ENCODE assay signal across 8 cellular contexts in the genomic region with DNA sequence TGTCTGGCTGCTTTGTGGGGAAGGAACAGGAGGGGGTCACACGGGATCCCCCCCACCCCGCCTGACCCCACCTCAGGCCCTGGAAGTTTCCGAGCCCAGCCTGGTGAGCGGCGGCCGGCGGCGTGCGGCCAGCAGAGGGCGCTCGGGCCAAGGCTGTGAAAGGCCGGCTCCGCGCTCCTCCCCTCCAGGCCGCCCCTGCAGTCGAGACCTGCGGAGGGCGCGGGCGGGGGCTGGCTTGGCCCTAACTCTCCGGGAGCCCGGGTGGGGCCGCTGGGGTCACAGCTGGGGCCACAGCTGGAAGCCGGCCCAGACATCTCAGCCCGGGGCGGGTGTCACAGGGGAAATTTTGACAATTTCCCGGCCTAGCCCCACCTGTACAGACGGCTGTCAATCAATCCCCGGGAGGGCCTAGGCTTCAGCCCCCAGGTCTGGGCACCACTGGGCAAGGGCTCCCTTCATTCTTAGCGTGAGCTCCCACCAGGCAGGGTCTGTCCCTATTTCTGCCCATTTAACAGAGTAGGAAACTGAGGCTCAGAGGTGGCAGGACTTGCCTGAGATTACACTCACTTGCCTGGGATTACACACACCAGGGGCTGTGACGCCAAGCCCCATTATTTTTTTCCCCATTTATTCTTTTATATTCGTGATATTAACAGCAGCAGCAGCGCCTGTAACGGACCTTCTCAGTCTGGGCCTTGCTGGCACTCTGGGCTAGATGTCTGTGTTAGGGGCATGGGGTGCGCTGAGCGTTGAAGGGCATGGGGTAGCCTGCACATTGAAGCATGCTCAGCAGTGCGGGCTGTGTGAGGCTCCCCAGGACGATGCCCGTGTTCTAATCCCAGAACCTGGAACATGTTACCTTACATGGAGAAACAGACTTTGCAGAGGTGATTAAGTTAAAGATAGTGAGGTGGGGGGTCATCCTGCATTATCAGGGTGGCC. TPM values are rescaled to one million over a fixed set of nuclear protein-coding genes. Genes with fewer than 3 reads are reported as not detected.
A peak's percentile ranks its signal among the peaks of the same experiment; 100 is the strongest.
DNase-seq lines count a peak whose midpoint lies in the region; ATAC-seq and TF ChIP-seq lines count a peak whose summit lies in the region.

No MANE protein-coding gene starts in this region.

- H3K27ac ChIP-seq in HUES64 (ENCODE audit: low read depth, low read length) (no peak overlapping the region), SU-DHL-6 (ENCODE audit: low read depth, low read length) (no peak overlapping the region), heart right ventricle (no peak overlapping the region)

- H3K27ac Mint-ChIP-seq in activated naive CD8-positive, alpha-beta T cell treated with anti-CD3 and anti-CD28 coated beads, Interleukin-2, amount 10 ng/mL, durations not matched to agents 7 days and 5 days = no peak overlapping the region

- H3K9ac ChIP-seq in HUES64 (ENCODE audit: low read depth, low read length) (no peak overlapping the region), SU-DHL-6 (ENCODE audit: low read length) (no peak overlapping the region)

- 24% methylated on average over 39 of the region's 39 CpGs for WGBS in HUES64
- WGBS in heart right ventricle, 2 donors = 20 to 21% methylated on average over 38 to 39 of the region's 39 CpGs

- no peaks in the 10 kb centered on the region for H3K27me3 ChIP-seq in HUES64 (ENCODE audit: insufficient read depth, low read length)
- no peaks in the 10 kb centered on the region for H3K27me3 ChIP-seq in SU-DHL-6 (ENCODE audit: low read length)
- peaks cover 0 to 28% (median 4%) of the 10 kb centered on the region in 7 donors for H3K27me3 ChIP-seq in heart right ventricle

- peaks cover 6% of the 10 kb centered on the region for H3K4me1 Mint-ChIP-seq in activated naive CD8-positive, alpha-beta T cell treated with anti-CD3 and anti-CD28 coated beads, Interleukin-2, amount 10 ng/mL, durations not matched to agents 7 days and 5 days

- intact Hi-C loops in heart right ventricle (cut with DNase I) (loop anchor here (1.0 to 10.0 kb wide), 10 partner anchors 55 to 615 kb away; no protein-coding TSS in a partner anchor), sciatic nerve (cut with DNase I) (loop anchor here (1.0 to 10.0 kb wide), 2 partner anchors 202 to 613 kb away; a partner anchor contains a TSS)

- no peaks in the 10 kb centered on the region for H3K36me3 Mint-ChIP-seq in activated naive CD8-positive, alpha-beta T cell treated with anti-CD3 and anti-CD28 coated beads, Interleukin-2, amount 10 ng/mL, durations not matched to agents 7 days and 5 days

- peak; percentile 5 to 64 for DNase-seq in NCI-H446 (lab: John Stamatoyannopoulos, UW)
- DNase-seq in NCI-H446 treated with DMSO at 0.1 percent for 48 hours (lab: John Stamatoyannopoulos, UW) = no peak
- DNase-seq in activated naive CD8-positive, alpha-beta T cell treated with anti-CD3 and anti-CD28 coated beads, Interleukin-2, amount 10 ng/mL, durations not matched to agents 7 days and 5 days = peak; percentile 90
- peak; percentile 60 to 76 for DNase-seq in heart right ventricle
- DNase-seq in sciatic nerve (ENCODE audit: low spot score) = peak; percentile 86
- DNase-seq in GF-D8 (lab: John Stamatoyannopoulos, UW) = no peak

- H3K9me3 Mint-ChIP-seq in activated naive CD8-positive, alpha-beta T cell treated with anti-CD3 and anti-CD28 coated beads, Interleukin-2, amount 10 ng/mL, durations not matched to agents 7 days and 5 days = no peaks in the 10 kb centered on the region

- no peaks in the 10 kb centered on the region for H3K9me3 ChIP-seq in HUES64 (ENCODE audit: insufficient read depth, low read depth, low read length)
- no peaks in the 10 kb centered on the region for H3K9me3 ChIP-seq in SU-DHL-6 (ENCODE audit: insufficient read depth, low read length)
- H3K9me3 ChIP-seq in heart right ventricle = no peaks in the 10 kb centered on the region

- H3K4me1 ChIP-seq in HUES64 (ENCODE audit: insufficient read depth, low read length) (no peaks in the 10 kb centered on the region), heart right ventricle (peaks cover 0 to 14% (median 7%) of the 10 kb centered on the region in 9 donors)

- H3F3A ChIP-seq in SU-DHL-6 (ENCODE audit: insufficient read depth) = no peaks in the 10 kb centered on the region

- peak; percentile 86 for ATAC-seq in activated naive CD8-positive, alpha-beta T cell treated with anti-CD3 and anti-CD28 coated beads, Interleukin-2, amount 10 ng/mL, durations not matched to agents 7 days and 5 days (ENCODE audit: low read depth)
- ATAC-seq in heart right ventricle (peak; percentile 81 to 92 (median 84)), sciatic nerve (peak; percentile 78)

- no peak overlapping the region for H3K4me3 Mint-ChIP-seq in activated naive CD8-positive, alpha-beta T cell treated with anti-CD3 and anti-CD28 coated beads, Interleukin-2, amount 10 ng/mL, durations not matched to agents 7 days and 5 days

- TF ChIP-seq CTCF in SU-DHL-6 (IDR thresholded peaks at IDR 0.05; ENCODE audit: insufficient read depth, low read length, poor library complexity, severe bottlenecking) (peak; percentile 92), heart right ventricle (IDR thresholded peaks at IDR 0.05) (peak; percentile 91 to 98 (median 96))

- POLR2A ChIA-PET in activated naive CD8-positive, alpha-beta T cell treated with anti-CD3 and anti-CD28 coated beads, Interleukin-2, amount 10 ng/mL, durations not matched to agents 7 days and 5 days (lab: Charles Lee) = interaction anchor here (0.6 to 1.7 kb wide), 2 partner anchors 23 kb away, joined by 3 to 12 read pairs; a partner anchor contains a TSS

- H3K9me2 ChIP-seq in SU-DHL-6 (replicated peaks; ENCODE audit: insufficient read depth, low read length) = no peaks in the 10 kb centered on the region

- H4K20me1 ChIP-seq in SU-DHL-6 (ENCODE audit: low read depth, low read length) = no peaks in the 10 kb centered on the region

- no peaks in the 10 kb centered on the region for H3K36me3 ChIP-seq in HUES64 (ENCODE audit: insufficient read depth, low read length)
- no peaks in the 10 kb centered on the region for H3K36me3 ChIP-seq in SU-DHL-6 (ENCODE audit: low read length)
- H3K36me3 ChIP-seq in heart right ventricle = no peaks in the 10 kb centered on the region

- H3K4me2 ChIP-seq in SU-DHL-6 (ENCODE audit: low read depth, low read length, poor library complexity, severe bottlenecking) = no peak overlapping the region

- H3K79me2 ChIP-seq in SU-DHL-6 (ENCODE audit: insufficient read depth, low read length) = no peaks in the 10 kb centered on the region

- H3K4me3 ChIP-seq in HUES64 (ENCODE audit: low read length) (peak overlapping the region; percentile 35), SU-DHL-6 (ENCODE audit: insufficient read depth, low read length, poor library complexity, severe bottlenecking) (no peak overlapping the region), heart right ventricle (peak overlapping the region in 4 of 10 donors; percentile 8 to 34 (median 26))

- peaks cover 20% of the 10 kb centered on the region for H3K27me3 Mint-ChIP-seq in activated naive CD8-positive, alpha-beta T cell treated with anti-CD3 and anti-CD28 coated beads, Interleukin-2, amount 10 ng/mL, durations not matched to agents 7 days and 5 days

- no peak overlapping the region for H2AFZ ChIP-seq in SU-DHL-6 (ENCODE audit: low read depth, low read length, severe bottlenecking)

RNA-seq across cellular contexts. Expression of a gene that starts 23.0 kb away (rescaled TPM):
- polyA plus RNA-seq in HUES64 (2013, experiment 1 of 2) = not detected
- polyA plus RNA-seq in HUES64 (2013, experiment 2 of 2) = not detected
- total RNA-seq in activated naive CD8-positive, alpha-beta T cell treated with anti-CD3 and anti-CD28 coated beads, Interleukin-2, amount 10 ng/mL, durations not matched to agents 7 days and 5 days = 10 to 100 TPM; 27.5 to 28.5 TPM
- total RNA-seq in heart right ventricle = 1 to 10 TPM in 1 of 10 donors, under 1 TPM in 7, not detected in 2; 0.16 to 1.2 (median 0.31) TPM
- polyA plus RNA-seq in heart right ventricle = under 1 TPM; 0.13 to 0.51 TPM
- total RNA-seq in sciatic nerve = 0.49 TPM

RNA-seq across cellular contexts. Expression of a gene that starts 36.4 kb away (rescaled TPM):
- not detected for polyA plus RNA-seq in HUES64 (2013, experiment 1 of 2)
- polyA plus RNA-seq in HUES64 (2013, experiment 2 of 2) = not detected
- total RNA-seq in activated naive CD8-positive, alpha-beta T cell treated with anti-CD3 and anti-CD28 coated beads, Interleukin-2, amount 10 ng/mL, durations not matched to agents 7 days and 5 days = not detected
- total RNA-seq in heart right ventricle (1 to 10 TPM in 3 of 10 donors, under 1 TPM in 5, not detected in 2; 0.15 to 8.5 (median 0.69) TPM), sciatic nerve (5.3 TPM)
- polyA plus RNA-seq in heart right ventricle = 1 to 10 TPM in 1 of 2 donors, under 1 TPM in 1; 0.65 to 2.2 TPM

Comparison
In these comparisons a context has a peak if more than half of its experiments do, and no peak if none do; other contexts are left out.
1. DNase-seq: peak in NCI-H446 (2 of 2), activated naive CD8-positive, alpha-beta T cell treated with anti-CD3 and anti-CD28 coated beads, Interleukin-2, amount 10 ng/mL, durations not matched to agents 7 days and 5 days (single experiment), heart right ventricle (2 of 2) and sciatic nerve (single experiment); none in NCI-H446 treated with DMSO at 0.1 percent for 48 hours (single experiment) and GF-D8 (single experiment).
2. RNA of a gene that starts 23.0 kb away (total RNA-seq): 27.5 to 28.5 TPM in activated naive CD8-positive, alpha-beta T cell treated with anti-CD3 and anti-CD28 coated beads, Interleukin-2, amount 10 ng/mL, durations not matched to agents 7 days and 5 days; 0.49 TPM in sciatic nerve (single experiment) and 0.16 to 1.2 TPM in heart right ventricle; every median in the first group is over 10 times any median in the second.
3. Peak in every context shown above with its lines, with median percentiles within 50 percentile points of each other: ATAC-seq.